ENCODE assay signal across 12 cellular contexts in the genomic region with DNA sequence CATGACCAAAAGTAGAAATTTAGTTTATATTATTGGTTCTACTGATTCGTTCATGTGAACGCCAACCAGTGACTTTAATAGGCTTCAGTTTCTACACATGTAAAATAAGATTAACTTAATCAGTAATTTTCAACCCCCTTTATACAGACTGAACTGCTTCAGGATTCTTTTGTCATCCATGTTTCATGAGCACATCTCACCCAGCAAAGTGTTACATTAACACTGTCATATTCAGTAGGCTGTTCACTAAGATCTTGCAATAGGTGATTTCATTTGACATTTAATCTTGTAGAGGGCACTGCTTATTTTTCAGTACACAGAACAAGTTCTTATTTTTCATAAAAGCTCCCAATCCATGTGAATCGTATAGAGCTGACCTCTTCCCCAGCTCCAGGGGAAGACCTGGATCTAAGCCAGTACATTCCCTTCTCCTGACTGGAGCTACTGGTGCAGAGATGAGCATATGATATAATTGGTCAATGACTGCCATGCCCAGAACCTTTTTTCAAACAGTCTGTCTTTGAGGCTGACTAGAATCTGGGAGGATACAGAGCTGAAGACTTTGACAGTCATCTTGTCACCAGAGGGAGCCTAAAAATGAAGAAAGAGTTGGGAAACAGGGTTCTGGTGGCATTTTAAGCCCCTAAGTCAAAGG.
DNase-seq lines count a peak whose midpoint lies in the region; ATAC-seq and TF ChIP-seq lines count a peak whose summit lies in the region.
"Had no signal": no experiment of that assay in that cellular context is flagged by ENCODE, and none has a peak within 500 bp of the region (broad histone marks: within the 10 kb centered on the region; RNA-seq: fewer than 3 reads in every experiment).

No MANE protein-coding gene starts in this region.

- no peaks in the 10 kb centered on the region for H3K36me3 ChIP-seq in MG63
- H3K36me3 ChIP-seq: Peyer's patch, sigmoid colon, thoracic aorta had no signal

- H3K27me3 ChIP-seq in MG63: no peaks in the 10 kb centered on the region
- H3K27me3 ChIP-seq: Peyer's patch, sigmoid colon had no signal

- peaks cover 7% of the 10 kb centered on the region for H3K9me3 Mint-ChIP-seq in nephron progenitor cell

- H3K9me3 ChIP-seq in MG63: no peaks in the 10 kb centered on the region
- H3K9me3 ChIP-seq: Peyer's patch, sigmoid colon, thoracic aorta had no signal

- H3K4me1 Mint-ChIP-seq in nephron progenitor cell: peaks cover 17% of the 10 kb centered on the region

- H3K27me3 Mint-ChIP-seq in nephron progenitor cell (ENCODE audit: low read depth, poor library complexity): no peaks in the 10 kb centered on the region

- H3K36me3 Mint-ChIP-seq in nephron progenitor cell (ENCODE audit: low read depth): peaks cover 52% of the 10 kb centered on the region

- DNase-seq in Daoy (ENCODE audit: low read depth): peak; percentile 88
- peak; percentile 68 for DNase-seq in MG63
- peak; percentile 14 for DNase-seq in cerebellar cortex (ENCODE audit: low spot score)
- no peak for DNase-seq in nephron progenitor cell
- DNase-seq in NCI-H1092 (lab: John Stamatoyannopoulos, UW): no peak
- DNase-seq in NCI-H510A (lab: John Stamatoyannopoulos, UW): no peak
- no peak for DNase-seq in DMS79 (lab: John Stamatoyannopoulos, UW)
- DNase-seq: GOT3, Peyer's patch, sigmoid colon had no signal

- peak overlapping the region; percentile 81 for H3K27ac Mint-ChIP-seq in nephron progenitor cell

- H3K4me3 ChIP-seq in MG63: no peak overlapping the region
- H3K4me3 ChIP-seq: Peyer's patch, sigmoid colon, thoracic aorta had no signal

- ATAC-seq in HG03378 (IDR thresholded peaks at IDR 0.05; ENCODE audit: unreplicated experiment): no peak

- no peak overlapping the region for H3K4me3 Mint-ChIP-seq in nephron progenitor cell

- TF ChIP-seq CTCF in nephron progenitor cell (IDR thresholded peaks at IDR 0.05): no peak

Comparison
In these comparisons a context has a peak if more than half of its experiments do, and no peak if none do; other contexts are left out.
1. DNase-seq: peak in Daoy (single experiment), MG63 (single experiment) and cerebellar cortex (single experiment); none in nephron progenitor cell (single experiment), NCI-H1092 (single experiment), NCI-H510A (single experiment) and DMS79 (single experiment).